In genomic region chr7:1267016-1267900, GRCh38 we compare ENCODE assay signal across 2 cellular contexts.
TF ChIP-seq lines count a peak whose summit lies in the region.

No MANE protein-coding gene starts in this region.

TF ChIP-seq in WTC11, 78 proteins besides CTCF, POLR2A, EP300 and RAD21:
- TF ChIP-seq, protein P1, sequence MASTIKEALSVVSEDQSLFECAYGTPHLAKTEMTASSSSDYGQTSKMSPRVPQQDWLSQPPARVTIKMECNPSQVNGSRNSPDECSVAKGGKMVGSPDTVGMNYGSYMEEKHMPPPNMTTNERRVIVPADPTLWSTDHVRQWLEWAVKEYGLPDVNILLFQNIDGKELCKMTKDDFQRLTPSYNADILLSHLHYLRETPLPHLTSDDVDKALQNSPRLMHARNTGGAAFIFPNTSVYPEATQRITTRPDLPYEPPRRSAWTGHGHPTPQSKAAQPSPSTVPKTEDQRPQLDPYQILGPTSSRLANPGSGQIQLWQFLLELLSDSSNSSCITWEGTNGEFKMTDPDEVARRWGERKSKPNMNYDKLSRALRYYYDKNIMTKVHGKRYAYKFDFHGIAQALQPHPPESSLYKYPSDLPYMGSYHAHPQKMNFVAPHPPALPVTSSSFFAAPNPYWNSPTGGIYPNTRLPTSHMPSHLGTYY (CRISPR knock-in tag; IDR thresholded peaks at IDR 0.05) = no peak
- TF ChIP-seq ZNF219 (CRISPR knock-in tag; IDR thresholded peaks at IDR 0.05; ENCODE audit: borderline replicate concordance) = no peak
- no peak for TF ChIP-seq NFYB (CRISPR knock-in tag; conservative IDR thresholded peaks at IDR 0.05; ENCODE audit: low read depth)
- TF ChIP-seq TCF7 (CRISPR knock-in tag; IDR thresholded peaks at IDR 0.05; ENCODE audit: low read depth) = no peak
- no peak for TF ChIP-seq ZMAT4 (CRISPR knock-in tag; IDR thresholded peaks at IDR 0.05)
- no peak for TF ChIP-seq FOXP1 (CRISPR knock-in tag; IDR thresholded peaks at IDR 0.05; ENCODE audit: borderline replicate concordance)
- TF ChIP-seq SMAD4 (CRISPR knock-in tag; IDR thresholded peaks at IDR 0.05) = no peak
- TF ChIP-seq, protein P2, sequence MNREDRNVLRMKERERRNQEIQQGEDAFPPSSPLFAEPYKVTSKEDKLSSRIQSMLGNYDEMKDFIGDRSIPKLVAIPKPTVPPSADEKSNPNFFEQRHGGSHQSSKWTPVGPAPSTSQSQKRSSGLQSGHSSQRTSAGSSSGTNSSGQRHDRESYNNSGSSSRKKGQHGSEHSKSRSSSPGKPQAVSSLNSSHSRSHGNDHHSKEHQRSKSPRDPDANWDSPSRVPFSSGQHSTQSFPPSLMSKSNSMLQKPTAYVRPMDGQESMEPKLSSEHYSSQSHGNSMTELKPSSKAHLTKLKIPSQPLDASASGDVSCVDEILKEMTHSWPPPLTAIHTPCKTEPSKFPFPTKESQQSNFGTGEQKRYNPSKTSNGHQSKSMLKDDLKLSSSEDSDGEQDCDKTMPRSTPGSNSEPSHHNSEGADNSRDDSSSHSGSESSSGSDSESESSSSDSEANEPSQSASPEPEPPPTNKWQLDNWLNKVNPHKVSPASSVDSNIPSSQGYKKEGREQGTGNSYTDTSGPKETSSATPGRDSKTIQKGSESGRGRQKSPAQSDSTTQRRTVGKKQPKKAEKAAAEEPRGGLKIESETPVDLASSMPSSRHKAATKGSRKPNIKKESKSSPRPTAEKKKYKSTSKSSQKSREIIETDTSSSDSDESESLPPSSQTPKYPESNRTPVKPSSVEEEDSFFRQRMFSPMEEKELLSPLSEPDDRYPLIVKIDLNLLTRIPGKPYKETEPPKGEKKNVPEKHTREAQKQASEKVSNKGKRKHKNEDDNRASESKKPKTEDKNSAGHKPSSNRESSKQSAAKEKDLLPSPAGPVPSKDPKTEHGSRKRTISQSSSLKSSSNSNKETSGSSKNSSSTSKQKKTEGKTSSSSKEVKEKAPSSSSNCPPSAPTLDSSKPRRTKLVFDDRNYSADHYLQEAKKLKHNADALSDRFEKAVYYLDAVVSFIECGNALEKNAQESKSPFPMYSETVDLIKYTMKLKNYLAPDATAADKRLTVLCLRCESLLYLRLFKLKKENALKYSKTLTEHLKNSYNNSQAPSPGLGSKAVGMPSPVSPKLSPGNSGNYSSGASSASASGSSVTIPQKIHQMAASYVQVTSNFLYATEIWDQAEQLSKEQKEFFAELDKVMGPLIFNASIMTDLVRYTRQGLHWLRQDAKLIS (CRISPR knock-in tag; IDR thresholded peaks at IDR 0.05; ENCODE audit: borderline replicate concordance) = no peak
- TF ChIP-seq, protein P3, sequence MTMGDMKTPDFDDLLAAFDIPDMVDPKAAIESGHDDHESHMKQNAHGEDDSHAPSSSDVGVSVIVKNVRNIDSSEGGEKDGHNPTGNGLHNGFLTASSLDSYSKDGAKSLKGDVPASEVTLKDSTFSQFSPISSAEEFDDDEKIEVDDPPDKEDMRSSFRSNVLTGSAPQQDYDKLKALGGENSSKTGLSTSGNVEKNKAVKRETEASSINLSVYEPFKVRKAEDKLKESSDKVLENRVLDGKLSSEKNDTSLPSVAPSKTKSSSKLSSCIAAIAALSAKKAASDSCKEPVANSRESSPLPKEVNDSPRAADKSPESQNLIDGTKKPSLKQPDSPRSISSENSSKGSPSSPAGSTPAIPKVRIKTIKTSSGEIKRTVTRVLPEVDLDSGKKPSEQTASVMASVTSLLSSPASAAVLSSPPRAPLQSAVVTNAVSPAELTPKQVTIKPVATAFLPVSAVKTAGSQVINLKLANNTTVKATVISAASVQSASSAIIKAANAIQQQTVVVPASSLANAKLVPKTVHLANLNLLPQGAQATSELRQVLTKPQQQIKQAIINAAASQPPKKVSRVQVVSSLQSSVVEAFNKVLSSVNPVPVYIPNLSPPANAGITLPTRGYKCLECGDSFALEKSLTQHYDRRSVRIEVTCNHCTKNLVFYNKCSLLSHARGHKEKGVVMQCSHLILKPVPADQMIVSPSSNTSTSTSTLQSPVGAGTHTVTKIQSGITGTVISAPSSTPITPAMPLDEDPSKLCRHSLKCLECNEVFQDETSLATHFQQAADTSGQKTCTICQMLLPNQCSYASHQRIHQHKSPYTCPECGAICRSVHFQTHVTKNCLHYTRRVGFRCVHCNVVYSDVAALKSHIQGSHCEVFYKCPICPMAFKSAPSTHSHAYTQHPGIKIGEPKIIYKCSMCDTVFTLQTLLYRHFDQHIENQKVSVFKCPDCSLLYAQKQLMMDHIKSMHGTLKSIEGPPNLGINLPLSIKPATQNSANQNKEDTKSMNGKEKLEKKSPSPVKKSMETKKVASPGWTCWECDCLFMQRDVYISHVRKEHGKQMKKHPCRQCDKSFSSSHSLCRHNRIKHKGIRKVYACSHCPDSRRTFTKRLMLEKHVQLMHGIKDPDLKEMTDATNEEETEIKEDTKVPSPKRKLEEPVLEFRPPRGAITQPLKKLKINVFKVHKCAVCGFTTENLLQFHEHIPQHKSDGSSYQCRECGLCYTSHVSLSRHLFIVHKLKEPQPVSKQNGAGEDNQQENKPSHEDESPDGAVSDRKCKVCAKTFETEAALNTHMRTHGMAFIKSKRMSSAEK (CRISPR knock-in tag; IDR thresholded peaks at IDR 0.05; ENCODE audit: borderline replicate concordance) = no peak
- no peak for TF ChIP-seq FOXK1 (CRISPR knock-in tag; IDR thresholded peaks at IDR 0.05)
- no peak for TF ChIP-seq ZNF263 (CRISPR knock-in tag; IDR thresholded peaks at IDR 0.05; ENCODE audit: low read depth)

TF ChIP-seq in H1, 55 proteins besides CTCF, POLR2A, EP300 and RAD21 (continued from another document):
- no peak for TF ChIP-seq CHD7 (IDR thresholded peaks at IDR 0.05; ENCODE audit: insufficient replicate concordance, low read length)
- no peak for TF ChIP-seq KDM1A (IDR thresholded peaks at IDR 0.05; ENCODE audit: borderline replicate concordance, low read length)
- no peak for TF ChIP-seq PHF8 (conservative IDR thresholded peaks at IDR 0.05; ENCODE audit: low read depth, low read length)
- no peak for TF ChIP-seq CREB1 (IDR thresholded peaks at IDR 0.05)
- TF ChIP-seq RNF2 (IDR thresholded peaks at IDR 0.05; ENCODE audit: borderline replicate concordance, low read depth, low read length, missing control alignments, poor library complexity, severe bottlenecking) = no peak
- TF ChIP-seq CTBP2 (IDR thresholded peaks at IDR 0.05; ENCODE audit: borderline replicate concordance, insufficient read depth, insufficient read length, low read length) = no peak
- TF ChIP-seq TAF7 (optimal IDR thresholded peaks at IDR 0.05; ENCODE audit: borderline replicate concordance, low read depth, low read length) = no peak
- TF ChIP-seq SP1 (IDR thresholded peaks at IDR 0.05; ENCODE audit: low read depth, low read length) = no peak
- no peak for TF ChIP-seq RXRA (IDR thresholded peaks at IDR 0.05; ENCODE audit: insufficient read depth, low read depth, low read length)
TF ChIP-seq in H1: peak in this region for 0.
